Comparison of ENCODE assay signal across 8 cellular contexts in genomic region chr19:18282021-18282787, GRCh38. TPM values are rescaled to one million over a fixed set of nuclear protein-coding genes. Genes with fewer than 3 reads are reported as not detected.
DNase-seq lines count a peak whose midpoint lies in the region; ATAC-seq, FAIRE-seq and TF ChIP-seq lines count a peak whose summit lies in the region.

No MANE protein-coding gene starts in this region.

- H3K9me3 ChIP-seq in left lung (no peaks in the 10 kb centered on the region), subcutaneous abdominal adipose tissue (ENCODE audit: control insufficient read depth in 5 of 5, low read length in 5 of 5) (no peaks in the 10 kb centered on the region)

- BruUV-seq in MCF 10A (replicated peaks; lab: Mats Ljungman, UMichigan): TSS peak; percentile 84

- POLR2A ChIA-PET in MCF 10A (lab: Yijun Ruan, JAX): interaction anchor here (0.6 to 9.0 kb wide), 38 partner anchors 10 to 637 kb away, joined by 3 to 178 read pairs (median 4); partner anchors contain the start of genes COPE, DDX49, GDF15 and KXD1

- peak; percentile 61 for FAIRE-seq in GM12891 (lab: Jason Lieb, UNC)

- H3K27me3 ChIP-seq in left lung: no peaks in the 10 kb centered on the region
- no peaks in the 10 kb centered on the region for H3K27me3 ChIP-seq in subcutaneous abdominal adipose tissue (ENCODE audit: control insufficient read depth in 5 of 5, insufficient read depth in 4 of 5, low read length in 5 of 5)

- peaks cover 52% of the 10 kb centered on the region for H3K36me3 Mint-ChIP-seq in MCF 10A (ENCODE audit: insufficient read depth, unreplicated experiment)

- ATAC-seq in left lung (peak; percentile 4), HG02938 (IDR thresholded peaks at IDR 0.05; ENCODE audit: unreplicated experiment) (no peak)

- H3K36me3 ChIP-seq in left lung: peaks cover 0 to 15% of the 10 kb centered on the region in 2 donors
- H3K36me3 ChIP-seq in subcutaneous abdominal adipose tissue (ENCODE audit: control insufficient read depth in 5 of 5, insufficient read depth in 5 of 5, low read length in 5 of 5): peaks cover 0 to 16% (median 15%) of the 10 kb centered on the region in 5 donors

- peak; percentile 56 for DNase-seq in AG08396 (ENCODE audit: low spot score)
- DNase-seq in GM12891 (ENCODE audit: insufficient read length, low spot score): no peak
- DNase-seq in NOMO-1 (lab: John Stamatoyannopoulos, UW; ENCODE audit: unreplicated experiment in 2 of 2): peak; percentile 60 to 68
- no peak for DNase-seq in MCF 10A (ENCODE audit: unreplicated experiment)
- DNase-seq in left lung: peak in 1 of 2 donors; percentile 81
- no peak for DNase-seq in D341Med (ENCODE audit: low spot score)

- H3K4me3 ChIP-seq in left lung (peak overlapping the region; percentile 35 to 42), subcutaneous abdominal adipose tissue (ENCODE audit: low read depth in 1 of 5, low read length in 5 of 5) (peak overlapping the region; percentile 33 to 78 (median 68))

- H3K27me3 Mint-ChIP-seq in MCF 10A (ENCODE audit: insufficient read depth, unreplicated experiment): no peaks in the 10 kb centered on the region

- peaks cover 17% of the 10 kb centered on the region for H3K4me1 Mint-ChIP-seq in MCF 10A (ENCODE audit: insufficient read depth, unreplicated experiment)

- no peaks in the 10 kb centered on the region for H3K9me3 Mint-ChIP-seq in MCF 10A (ENCODE audit: unreplicated experiment)

- H3K27ac ChIP-seq in left lung (peak overlapping the region; percentile 99 to 100), subcutaneous abdominal adipose tissue (ENCODE audit: low read depth, low read length) (peak overlapping the region; percentile 99)

- H3K27ac Mint-ChIP-seq in MCF 10A (ENCODE audit: low read depth, unreplicated experiment): peak overlapping the region; percentile 98

- H3K9ac ChIP-seq in subcutaneous abdominal adipose tissue (ENCODE audit: low read length in 5 of 5): peak overlapping the region; percentile 73 to 94 (median 85)

- intact Hi-C loops in MCF 10A (cut with micrococcal nuclease) (loop anchor here (1.0 kb wide), 1 partner anchor 19 kb away; no protein-coding TSS in a partner anchor), left lung (cut with DNase I) (no loop called here)

- peak overlapping the region; percentile 87 for H3K4me3 Mint-ChIP-seq in MCF 10A (ENCODE audit: unreplicated experiment)

- TF ChIP-seq CTCF in MCF 10A (IDR thresholded peaks at IDR 0.05; ENCODE audit: unreplicated experiment): no peak
- TF ChIP-seq CTCF in left lung (IDR thresholded peaks at IDR 0.05): no peak

- H3K4me1 ChIP-seq in left lung: peaks cover 28 to 36% of the 10 kb centered on the region in 2 donors
- peaks cover 13 to 46% (median 32%) of the 10 kb centered on the region in 5 donors for H3K4me1 ChIP-seq in subcutaneous abdominal adipose tissue (ENCODE audit: control insufficient read depth in 5 of 5, insufficient read depth in 5 of 5, low read length in 5 of 5)

- CTCF ChIA-PET in MCF 10A (lab: Yijun Ruan, JAX): interaction anchor here (0.7 to 8.0 kb wide), 4 partner anchors 29 to 58 kb away, joined by 3 to 257 read pairs (median 4); partner anchors contain the start of gene LSM4

- TF ChIP-seq POLR2A in GM12891 (IDR thresholded peaks at IDR 0.05; ENCODE audit: low read depth, low read length): peak; percentile 85

TF ChIP-seq in GM12891, 5 proteins besides CTCF, POLR2A, EP300 and RAD21:
- TF ChIP-seq POLR2AphosphoS5 (IDR thresholded peaks at IDR 0.05; ENCODE audit: low read depth, low read length) (peak; percentile 42), PAX5 (IDR thresholded peaks at IDR 0.05; ENCODE audit: insufficient read depth, low read length, severe bottlenecking) (no peak)

RNA-seq across cellular contexts. Expression of gene JUND, which starts 0.8 kb away (rescaled TPM):
- polyA plus RNA-seq in GM12891 (2012; ENCODE audit: low read depth, missing spikeins): 50.9 TPM
- 120 and 123 TPM in 2 replicates for total RNA-seq in MCF 10A (2022)
- 100 to 1,000 TPM; 179 to 232 TPM for total RNA-seq in left lung

RNA-seq across cellular contexts. Expression of gene IQCN, which starts 8.0 kb away (rescaled TPM):
- polyA plus RNA-seq in GM12891 (2012; ENCODE audit: low read depth, missing spikeins): 0.85 TPM
- total RNA-seq in MCF 10A (2022): 0.26 and 0.42 TPM in 2 replicates
- 1 to 10 TPM; 3.0 to 5.8 TPM for total RNA-seq in left lung

RNA-seq across cellular contexts. Expression of gene LSM4, which starts 40.7 kb away (rescaled TPM):
- 202 TPM for polyA plus RNA-seq in GM12891 (2012; ENCODE audit: low read depth, missing spikeins)
- total RNA-seq in MCF 10A (2022): 172 and 193 TPM in 2 replicates
- 100 to 1,000 TPM in 1 of 2 donors, 10 to 100 TPM in 1; 87.8 to 121 TPM for total RNA-seq in left lung

RNA-seq across cellular contexts. Expression of gene PDE4C, which starts 56.0 kb away (rescaled TPM):
- polyA plus RNA-seq in GM12891 (2012; ENCODE audit: low read depth, missing spikeins): 0.17 TPM
- total RNA-seq in MCF 10A (2022) (0.42 and 0.54 TPM in 2 replicates), left lung (10 to 100 TPM in 1 of 2 donors, 1 to 10 TPM in 1; 3.7 to 11.3 TPM)

RNA-seq across cellular contexts. Expression of gene PGPEP1, which starts 58.2 kb away (rescaled TPM):
- polyA plus RNA-seq in GM12891 (2012; ENCODE audit: low read depth, missing spikeins): 22.1 TPM
- 6.5 and 11.9 TPM in 2 replicates for total RNA-seq in MCF 10A (2022)
- total RNA-seq in left lung: 10 to 100 TPM; 36.7 to 39.5 TPM

Comparison
In these comparisons a context has a peak if more than half of its experiments do, and no peak if none do; other contexts are left out.
1. DNase-seq: peak in AG08396 (single experiment) and NOMO-1 (2 of 2); none in GM12891 (single experiment), MCF 10A (single experiment) and D341Med (single experiment).